Comparison of ENCODE assay signal across 1 cellular context in the genomic region with DNA sequence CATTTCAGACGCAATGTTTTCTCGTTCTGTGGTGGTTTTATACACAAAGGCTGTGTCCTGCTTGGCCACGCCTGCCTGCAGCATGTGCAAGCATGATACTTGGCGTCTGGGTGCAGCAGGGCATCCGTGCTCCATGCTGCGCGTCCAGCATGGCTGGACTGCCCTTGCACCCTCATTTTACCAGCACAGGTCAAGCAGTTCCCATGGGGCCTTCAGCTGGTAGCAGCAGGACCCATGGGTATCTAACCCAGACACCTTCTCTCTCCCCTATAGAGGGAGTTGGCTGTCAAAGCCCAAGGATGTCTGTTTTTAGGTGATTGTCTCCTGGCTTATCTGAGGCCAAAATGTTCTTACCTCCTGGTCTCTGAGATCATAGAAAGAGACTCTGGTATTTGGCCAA.
TF ChIP-seq lines count a peak whose summit lies in the region.

No MANE protein-coding gene starts in this region.

TF ChIP-seq in K562, 482 proteins besides CTCF, POLR2A, EP300 and RAD21 (continued from another document and continues in another):
- no peak for TF ChIP-seq ARID3A (IDR thresholded peaks at IDR 0.05; ENCODE audit: borderline replicate concordance, low read depth, low read length)
- peak; percentile 78 to 92; a peak in 3 of 4 replicates for TF ChIP-seq TBL1XR1 (IDR thresholded peaks at IDR 0.05; ENCODE audit: low read length in 2 of 2)
- no peak for TF ChIP-seq PRMT5 (CRISPR knock-in tag; IDR thresholded peaks at IDR 0.05)
- TF ChIP-seq ZNF12 (CRISPR knock-in tag; IDR thresholded peaks at IDR 0.05), result no peak
- no peak for TF ChIP-seq ZBTB7A (IDR thresholded peaks at IDR 0.05; ENCODE audit: borderline replicate concordance, control insufficient read depth, low read depth, low read length)
- TF ChIP-seq ZNF274 (IDR thresholded peaks at IDR 0.05; ENCODE audit: borderline replicate concordance, low read depth, low read length), result peak; percentile 73; the same call in 1 of the 2 replicates
- no peak for TF ChIP-seq BACH1 (tag; IDR thresholded peaks at IDR 0.05)
- peak; percentile 80 for TF ChIP-seq SMARCE1 (IDR thresholded peaks at IDR 0.05)
- TF ChIP-seq PYGO2 (tag; IDR thresholded peaks at IDR 0.05), result no peak
- no peak for TF ChIP-seq MEIS2 (IDR thresholded peaks at IDR 0.05; ENCODE audit: partially characterized antibody)
- TF ChIP-seq MCM5 (IDR thresholded peaks at IDR 0.05; ENCODE audit: low read depth), result no peak
- TF ChIP-seq, protein P1, sequence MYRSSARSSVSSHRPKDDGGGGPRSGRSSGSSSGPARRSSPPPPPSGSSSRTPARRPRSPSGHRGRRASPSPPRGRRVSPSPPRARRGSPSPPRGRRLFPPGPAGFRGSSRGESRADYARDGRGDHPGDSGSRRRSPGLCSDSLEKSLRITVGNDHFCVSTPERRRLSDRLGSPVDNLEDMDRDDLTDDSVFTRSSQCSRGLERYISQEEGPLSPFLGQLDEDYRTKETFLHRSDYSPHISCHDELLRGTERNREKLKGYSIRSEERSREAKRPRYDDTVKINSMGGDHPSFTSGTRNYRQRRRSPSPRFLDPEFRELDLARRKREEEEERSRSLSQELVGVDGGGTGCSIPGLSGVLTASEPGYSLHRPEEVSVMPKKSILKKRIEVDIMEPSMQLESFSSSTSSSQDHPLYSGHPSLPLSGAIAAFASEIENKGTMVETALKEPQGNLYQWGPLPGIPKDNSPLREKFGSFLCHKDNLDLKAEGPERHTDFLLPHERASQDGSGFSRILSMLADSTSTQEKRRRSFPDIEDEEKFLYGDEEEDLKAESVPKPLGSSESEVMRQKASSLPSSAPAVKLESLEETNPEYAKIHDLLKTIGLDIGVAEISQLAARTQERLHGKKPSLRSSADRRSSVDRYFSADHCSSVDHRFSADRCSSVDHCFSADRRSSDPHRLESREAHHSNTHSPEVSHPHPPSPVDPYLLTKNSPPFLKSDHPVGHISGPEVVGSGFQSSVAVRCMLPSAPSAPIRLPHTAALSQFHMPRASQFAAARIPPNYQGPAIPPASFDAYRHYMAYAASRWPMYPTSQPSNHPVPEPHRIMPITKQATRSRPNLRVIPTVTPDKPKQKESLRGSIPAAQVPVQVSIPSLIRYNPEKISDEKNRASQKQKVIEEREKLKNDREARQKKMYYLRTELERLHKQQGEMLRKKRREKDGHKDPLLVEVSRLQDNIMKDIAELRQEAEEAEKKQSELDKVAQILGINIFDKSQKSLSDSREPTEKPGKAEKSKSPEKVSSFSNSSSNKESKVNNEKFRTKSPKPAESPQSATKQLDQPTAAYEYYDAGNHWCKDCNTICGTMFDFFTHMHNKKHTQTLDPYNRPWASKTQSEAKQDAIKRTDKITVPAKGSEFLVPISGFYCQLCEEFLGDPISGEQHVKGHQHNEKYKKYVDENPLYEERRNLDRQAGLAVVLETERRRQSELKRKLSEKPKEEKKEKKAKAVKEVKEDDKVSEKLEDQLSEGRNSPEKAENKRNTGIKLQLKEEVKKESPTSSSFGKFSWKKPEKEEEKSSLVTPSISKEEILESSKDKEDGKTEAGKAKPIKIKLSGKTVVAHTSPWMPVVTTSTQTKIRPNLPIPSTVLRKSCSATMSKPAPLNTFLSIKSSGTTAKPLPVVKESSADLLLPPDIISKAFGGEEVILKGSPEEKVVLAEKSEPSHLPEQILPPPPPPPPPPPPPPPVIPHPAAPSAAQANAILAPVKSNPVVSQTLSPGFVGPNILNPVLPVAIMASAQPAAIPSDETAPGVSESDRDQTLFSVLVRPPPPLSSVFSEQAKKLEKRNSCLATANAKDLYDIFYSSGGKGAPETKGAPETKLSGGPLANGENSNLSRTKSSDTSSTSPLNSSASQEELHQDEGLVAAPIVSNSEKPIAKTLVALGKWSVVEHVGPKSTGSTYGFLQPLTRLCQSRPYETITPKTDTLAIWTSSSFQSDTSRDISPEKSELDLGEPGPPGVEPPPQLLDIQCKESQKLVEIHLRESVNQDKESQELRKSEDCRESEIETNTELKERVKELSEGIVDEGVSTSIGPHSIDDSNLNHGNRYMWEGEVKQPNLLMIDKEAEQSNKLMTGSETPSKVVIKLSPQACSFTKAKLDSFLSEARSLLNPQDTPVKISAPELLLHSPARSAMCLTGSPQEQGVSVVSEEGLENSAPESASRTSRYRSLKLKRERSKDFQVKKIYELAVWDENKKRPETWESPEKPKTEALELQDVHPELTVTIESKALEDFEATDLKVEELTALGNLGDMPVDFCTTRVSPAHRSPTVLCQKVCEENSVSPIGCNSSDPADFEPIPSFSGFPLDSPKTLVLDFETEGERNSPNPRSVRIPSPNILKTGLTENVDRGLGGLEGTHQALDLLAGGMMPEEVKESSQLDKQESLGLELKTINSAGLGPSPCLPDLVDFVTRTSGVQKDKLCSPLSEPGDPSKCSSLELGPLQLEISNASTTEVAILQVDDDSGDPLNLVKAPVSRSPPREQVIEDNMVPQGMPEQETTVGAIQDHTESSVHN (IDR thresholded peaks at IDR 0.05; ENCODE audit: borderline replicate concordance in 1 of 2, low read depth in 1 of 2), result no peak
- TF ChIP-seq LEF1 (IDR thresholded peaks at IDR 0.05), result peak; percentile 36; the same call in 1 of the 2 replicates
- TF ChIP-seq FOXJ2 (tag; IDR thresholded peaks at IDR 0.05), result no peak
- TF ChIP-seq SP2 (IDR thresholded peaks at IDR 0.05; ENCODE audit: extremely low read depth, low read depth, low read length, poor library complexity, severe bottlenecking), result no peak
- TF ChIP-seq CREBBP (IDR thresholded peaks at IDR 0.05; ENCODE audit: low read depth, low read length), result no peak
- TF ChIP-seq ZNF354B (CRISPR knock-in tag; IDR thresholded peaks at IDR 0.05), result no peak
- no peak for TF ChIP-seq ZNF431 (CRISPR knock-in tag; IDR thresholded peaks at IDR 0.05)
- peak; percentile 97 for TF ChIP-seq TCF3 (CRISPR knock-in tag; IDR thresholded peaks at IDR 0.05)
- no peak for TF ChIP-seq ZNF76 (CRISPR knock-in tag; IDR thresholded peaks at IDR 0.05; ENCODE audit: borderline replicate concordance)
- peak; percentile 89 for TF ChIP-seq MTA2 (IDR thresholded peaks at IDR 0.05; ENCODE audit: low read depth)
- TF ChIP-seq, protein P2, sequence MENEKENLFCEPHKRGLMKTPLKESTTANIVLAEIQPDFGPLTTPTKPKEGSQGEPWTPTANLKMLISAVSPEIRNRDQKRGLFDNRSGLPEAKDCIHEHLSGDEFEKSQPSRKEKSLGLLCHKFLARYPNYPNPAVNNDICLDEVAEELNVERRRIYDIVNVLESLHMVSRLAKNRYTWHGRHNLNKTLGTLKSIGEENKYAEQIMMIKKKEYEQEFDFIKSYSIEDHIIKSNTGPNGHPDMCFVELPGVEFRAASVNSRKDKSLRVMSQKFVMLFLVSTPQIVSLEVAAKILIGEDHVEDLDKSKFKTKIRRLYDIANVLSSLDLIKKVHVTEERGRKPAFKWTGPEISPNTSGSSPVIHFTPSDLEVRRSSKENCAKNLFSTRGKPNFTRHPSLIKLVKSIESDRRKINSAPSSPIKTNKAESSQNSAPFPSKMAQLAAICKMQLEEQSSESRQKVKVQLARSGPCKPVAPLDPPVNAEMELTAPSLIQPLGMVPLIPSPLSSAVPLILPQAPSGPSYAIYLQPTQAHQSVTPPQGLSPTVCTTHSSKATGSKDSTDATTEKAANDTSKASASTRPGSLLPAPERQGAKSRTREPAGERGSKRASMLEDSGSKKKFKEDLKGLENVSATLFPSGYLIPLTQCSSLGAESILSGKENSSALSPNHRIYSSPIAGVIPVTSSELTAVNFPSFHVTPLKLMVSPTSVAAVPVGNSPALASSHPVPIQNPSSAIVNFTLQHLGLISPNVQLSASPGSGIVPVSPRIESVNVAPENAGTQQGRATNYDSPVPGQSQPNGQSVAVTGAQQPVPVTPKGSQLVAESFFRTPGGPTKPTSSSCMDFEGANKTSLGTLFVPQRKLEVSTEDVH (IDR thresholded peaks at IDR 0.05; ENCODE audit: low read depth, partially characterized antibody), result no peak
- TF ChIP-seq ZNF408 (CRISPR knock-in tag; IDR thresholded peaks at IDR 0.05; ENCODE audit: low read depth), result no peak
- TF ChIP-seq XRCC5 (IDR thresholded peaks at IDR 0.05; ENCODE audit: low read depth, low read length), result no peak
- TF ChIP-seq GATAD2A (IDR thresholded peaks at IDR 0.05), result no peak; the same call in 1 of the 2 replicates
- TF ChIP-seq, protein P3, sequence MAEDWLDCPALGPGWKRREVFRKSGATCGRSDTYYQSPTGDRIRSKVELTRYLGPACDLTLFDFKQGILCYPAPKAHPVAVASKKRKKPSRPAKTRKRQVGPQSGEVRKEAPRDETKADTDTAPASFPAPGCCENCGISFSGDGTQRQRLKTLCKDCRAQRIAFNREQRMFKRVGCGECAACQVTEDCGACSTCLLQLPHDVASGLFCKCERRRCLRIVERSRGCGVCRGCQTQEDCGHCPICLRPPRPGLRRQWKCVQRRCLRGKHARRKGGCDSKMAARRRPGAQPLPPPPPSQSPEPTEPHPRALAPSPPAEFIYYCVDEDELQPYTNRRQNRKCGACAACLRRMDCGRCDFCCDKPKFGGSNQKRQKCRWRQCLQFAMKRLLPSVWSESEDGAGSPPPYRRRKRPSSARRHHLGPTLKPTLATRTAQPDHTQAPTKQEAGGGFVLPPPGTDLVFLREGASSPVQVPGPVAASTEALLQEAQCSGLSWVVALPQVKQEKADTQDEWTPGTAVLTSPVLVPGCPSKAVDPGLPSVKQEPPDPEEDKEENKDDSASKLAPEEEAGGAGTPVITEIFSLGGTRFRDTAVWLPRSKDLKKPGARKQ (CRISPR knock-in tag; IDR thresholded peaks at IDR 0.05), result no peak
- TF ChIP-seq CEBPZ (IDR thresholded peaks at IDR 0.05; ENCODE audit: borderline replicate concordance, low read depth, low read length), result no peak
- TF ChIP-seq L3MBTL2 (IDR thresholded peaks at IDR 0.05), result no peak
- TF ChIP-seq HDAC1 (IDR thresholded peaks at IDR 0.05), result peak in 1 of 2 experiments; percentile 67; a peak in 1 of 4 replicates
- TF ChIP-seq HNRNPUL1 (IDR thresholded peaks at IDR 0.05; ENCODE audit: low read length), result no peak
- TF ChIP-seq THAP7 (CRISPR knock-in tag; IDR thresholded peaks at IDR 0.05), result no peak
- TF ChIP-seq SFPQ (IDR thresholded peaks at IDR 0.05; ENCODE audit: low read depth, low read length), result no peak
- TF ChIP-seq FOXP4 (CRISPR knock-in tag; IDR thresholded peaks at IDR 0.05; ENCODE audit: borderline replicate concordance), result no peak
